Comparison of ENCODE assay signal across 18 cellular contexts in the genomic region with DNA sequence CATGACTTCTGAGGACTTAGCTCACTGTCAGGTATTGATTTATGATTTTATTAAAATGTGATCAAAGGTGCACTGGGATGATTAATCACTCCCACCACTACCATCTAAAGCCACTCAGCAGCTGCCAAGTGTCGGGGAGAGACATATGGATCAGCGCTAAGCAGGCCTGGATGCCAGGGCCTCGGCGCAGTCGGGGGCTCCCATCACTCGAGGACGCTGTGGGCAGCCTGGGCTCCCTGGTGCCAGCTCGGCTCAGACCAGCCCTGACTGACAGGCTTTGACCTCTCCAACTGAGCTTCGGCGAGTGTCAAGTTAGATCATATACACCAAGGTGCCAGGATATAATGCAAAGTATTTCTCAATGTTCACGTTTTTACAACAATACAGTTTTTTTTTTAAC.
DNase-seq lines count a peak whose midpoint lies in the region; ATAC-seq and TF ChIP-seq lines count a peak whose summit lies in the region.
"Had no signal": no experiment of that assay in that cellular context is flagged by ENCODE, and none has a peak within 500 bp of the region (broad histone marks: within the 10 kb centered on the region; RNA-seq: fewer than 3 reads in every experiment).

No MANE protein-coding gene starts in this region.

- TF ChIP-seq CTCF in coronary artery (IDR thresholded peaks at IDR 0.05) (no peak), upper lobe of right lung (IDR thresholded peaks at IDR 0.05) (no peak), colonic mucosa (IDR thresholded peaks at IDR 0.05) (no peak)

- H3K4me3 ChIP-seq in coronary artery (no peak overlapping the region), upper lobe of right lung (no peak overlapping the region), colonic mucosa (no peak overlapping the region)
- H3K4me3 ChIP-seq: A549, HAP-1 had no signal

- ATAC-seq in upper lobe of right lung (peak; percentile 28), HG02981 (IDR thresholded peaks at IDR 0.05; ENCODE audit: unreplicated experiment) (no peak)
- ATAC-seq: A549 had no signal

- intact Hi-C loops in upper lobe of right lung (cut with DNase I) (no loop called here), colonic mucosa (cut with DNase I) (no loop called here)

- no peaks in the 10 kb centered on the region for H3K36me3 ChIP-seq in upper lobe of right lung
- H3K36me3 ChIP-seq in colonic mucosa: no peaks in the 10 kb centered on the region
- H3K36me3 ChIP-seq: HAP-1 had no signal

- no peak overlapping the region for H3K9ac ChIP-seq in colonic mucosa (ENCODE audit: low read depth in 2 of 2, low read length in 2 of 2)

- H3K4me1 ChIP-seq in upper lobe of right lung (no peaks in the 10 kb centered on the region), colonic mucosa (no peaks in the 10 kb centered on the region)
- H3K4me1 ChIP-seq: A549, HAP-1 had no signal

- DNase-seq in NCI-H82 (lab: John Stamatoyannopoulos, UW) (peak; percentile 11), NCI-H82 treated with DMSO at 0.1 percent for 48 hours (lab: John Stamatoyannopoulos, UW; ENCODE audit: unreplicated experiment) (no peak), coronary artery (ENCODE audit: low spot score) (peak; percentile 43), upper lobe of right lung (no peak), colonic mucosa (no peak)
- DNase-seq: 8988T; ACHN; Calu3; CD4-positive, alpha-beta memory T cell; COR-L47; DMS53; DMS79 treated with DMSO at 0.1 percent for 48 hours; GF-D8; GOT3; HFFc6 had no signal

- H3K27me3 ChIP-seq in upper lobe of right lung (no peaks in the 10 kb centered on the region), colonic mucosa (no peaks in the 10 kb centered on the region)

- H3K27ac ChIP-seq in coronary artery: no peak overlapping the region
- H3K27ac ChIP-seq in upper lobe of right lung: no peak overlapping the region
- no peak overlapping the region for H3K27ac ChIP-seq in colonic mucosa
- H3K27ac ChIP-seq: A549 had no signal

- H3K9me3 ChIP-seq in upper lobe of right lung: no peaks in the 10 kb centered on the region
- no peaks in the 10 kb centered on the region for H3K9me3 ChIP-seq in colonic mucosa
- H3K9me3 ChIP-seq: A549, HAP-1 had no signal

Comparison
In these comparisons a context has a peak if more than half of its experiments do, and no peak if none do; other contexts are left out.
1. DNase-seq: peak in NCI-H82 (single experiment) and coronary artery (single experiment); none in NCI-H82 treated with DMSO at 0.1 percent for 48 hours (single experiment), upper lobe of right lung (single experiment) and colonic mucosa (single experiment).